ENCODE assay signal across 20 cellular contexts in genomic region chr1:87155648-87156047, GRCh38.
DNase-seq lines count a peak whose midpoint lies in the region; ATAC-seq, FAIRE-seq and TF ChIP-seq lines count a peak whose summit lies in the region.
"Had no signal": no experiment of that assay in that cellular context is flagged by ENCODE, and none has a peak within 500 bp of the region (broad histone marks: within the 10 kb centered on the region; RNA-seq: fewer than 3 reads in every experiment).

No MANE protein-coding gene starts in this region.

- H3K9me2 ChIP-seq in MM.1S (replicated peaks; ENCODE audit: insufficient read depth, low read length), result no peaks in the 10 kb centered on the region

- H3K4me2 ChIP-seq in MM.1S (ENCODE audit: low read depth, low read length), result 0 out of 2 replicates have a peak overlapping the region, but pooled peaks have one; percentile 18
- H3K4me2 ChIP-seq in GM12878 (ENCODE audit: control insufficient read depth, insufficient read depth), result no peak overlapping the region
- H3K4me2 ChIP-seq: A549 had no signal

- H3K9ac ChIP-seq in MM.1S (ENCODE audit: low read length) (no peak overlapping the region), GM12878 (ENCODE audit: control insufficient read depth, insufficient read depth, low read length) (no peak overlapping the region)
- H3K9ac ChIP-seq: GM23248 had no signal

- CTCF ChIA-PET in GM12878 (lab: Yijun Ruan, JAX), result interaction anchor here (0.7 kb wide), 1 partner anchor 24 kb away, joined by 3 read pairs; no protein-coding TSS in a partner anchor

- H3K9me3 Mint-ChIP-seq in nephron progenitor cell, result no peaks in the 10 kb centered on the region

- TF ChIP-seq CTCF in BE2C (IDR thresholded peaks at IDR 0.05; ENCODE audit: low read depth, low read length), result no peak
- no peak for TF ChIP-seq CTCF in MM.1S (IDR thresholded peaks at IDR 0.05; ENCODE audit: low read length)
- no peak for TF ChIP-seq CTCF in GM12878 (IDR thresholded peaks at IDR 0.05 in 2 of 3, conservative IDR thresholded peaks at IDR 0.05 in 1 of 3; ENCODE audit: control insufficient read depth in 2 of 3, extremely low read depth in 1 of 3, insufficient read depth in 1 of 3, low read depth in 3 of 3, low read length in 3 of 3)
- TF ChIP-seq CTCF in nephron progenitor cell (IDR thresholded peaks at IDR 0.05), result no peak

- H3K4me1 ChIP-seq in BE2C, result peaks cover 6% of the 10 kb centered on the region; the same call in 1 of the 2 replicates
- peaks cover 26% of the 10 kb centered on the region for H3K4me1 ChIP-seq in MM.1S (ENCODE audit: low read length)
- peaks cover 17% of the 10 kb centered on the region for H3K4me1 ChIP-seq in GM12878 (ENCODE audit: control insufficient read depth, insufficient read depth, low read length)
- H3K4me1 ChIP-seq: A549 had no signal

- H4K20me1 ChIP-seq in MM.1S (ENCODE audit: insufficient read depth, low read length) (no peaks in the 10 kb centered on the region), GM12878 (ENCODE audit: control insufficient read depth, insufficient read depth) (no peaks in the 10 kb centered on the region)

- no peak overlapping the region for H3K4me3 Mint-ChIP-seq in nephron progenitor cell
- H3K4me3 Mint-ChIP-seq: CD4-positive, CD25-positive, alpha-beta regulatory T cell had no signal

- H3K27ac Mint-ChIP-seq in nephron progenitor cell, result peak overlapping the region; percentile 53

- 67% methylated on average over 9 of the region's 9 CpGs for WGBS in GM12878 (ENCODE audit: insufficient coverage, insufficient replicate concordance, low lambda C conversion rate, missing lambda C conversion rate)

- TF ChIP-seq RAD21 in GM12878 (IDR thresholded peaks at IDR 0.05; ENCODE audit: insufficient read depth, low read depth, low read length), result no peak

- in situ Hi-C loops in GM12878 (cut with MboI), result no loop called here

- H3K27me3 ChIP-seq in BE2C (no peaks in the 10 kb centered on the region), MM.1S (replicated peaks; ENCODE audit: insufficient read depth, low read length) (no peaks in the 10 kb centered on the region), GM12878 (replicated peaks in 1 of 2; ENCODE audit: control insufficient read depth in 2 of 2, insufficient read depth in 2 of 2, low read length in 1 of 2) (no peaks in the 10 kb centered on the region)

- DNase-seq in BE2C (peak; percentile 30), MM.1S (no peak), GM12878 (ENCODE audit: low read depth, low spot score) (no peak), nephron progenitor cell (no peak), cerebellum (ENCODE audit: low spot score) (no peak)
- DNase-seq: Calu3; CD4-positive, CD25-positive, alpha-beta regulatory T cell; GM23248; KG1; NCI-H1092 treated with DMSO at 0.1 percent for 48 hours; NCI-H1694; NCI-H446; NCI-H774; SHP77 treated with DMSO at 0.1 percent for 48 hours had no signal

- H3F3A ChIP-seq in MM.1S (ENCODE audit: insufficient read depth, low read length), result peaks cover 18% of the 10 kb centered on the region

- H3K36me3 ChIP-seq in BE2C (no peaks in the 10 kb centered on the region), MM.1S (replicated peaks; ENCODE audit: insufficient read depth, low read length) (no peaks in the 10 kb centered on the region), GM12878 (ENCODE audit: control insufficient read depth in 2 of 2, insufficient read depth in 2 of 2, low read length in 1 of 2) (no peaks in the 10 kb centered on the region)

- ATAC-seq in GM12878 (no peak), HG02571 (IDR thresholded peaks at IDR 0.05; ENCODE audit: unreplicated experiment) (no peak), HG03354 (IDR thresholded peaks at IDR 0.05; ENCODE audit: poor library complexity, severe bottlenecking, unreplicated experiment) (no peak)
- ATAC-seq: A549, Panc1 had no signal

- H2AFZ ChIP-seq in MM.1S (ENCODE audit: low read length) (no peak overlapping the region), GM12878 (ENCODE audit: control insufficient read depth, low read depth, low read length) (no peak overlapping the region)
- H2AFZ ChIP-seq: GM23248 had no signal

- intact Hi-C loops in GM12878 (cut with micrococcal nuclease; ENCODE audit: unreplicated experiment), result loop anchor here (10.0 kb wide), 2 partner anchors 289 to 439 kb away; no protein-coding TSS in a partner anchor

- H3K4me1 Mint-ChIP-seq in nephron progenitor cell, result peaks cover 59% of the 10 kb centered on the region

- H3K36me3 Mint-ChIP-seq in nephron progenitor cell (ENCODE audit: low read depth), result no peaks in the 10 kb centered on the region

- H3K27ac ChIP-seq in MM.1S (ENCODE audit: low read length), result no peak overlapping the region; the same call in 1 of the 2 replicates
- H3K27ac ChIP-seq in GM12878 (ENCODE audit: control insufficient read depth, insufficient read depth), result no peak overlapping the region
- H3K27ac ChIP-seq: A549, GM23248 had no signal

- POLR2A ChIA-PET in GM12878 (lab: Charles Lee), result no interaction called here

- H3K27me3 Mint-ChIP-seq in nephron progenitor cell (ENCODE audit: low read depth, poor library complexity), result no peaks in the 10 kb centered on the region

- no peak for FAIRE-seq in GM12878 (lab: Jason Lieb, UNC)
- FAIRE-seq: A549, GM12892, HTR-8/SVneo had no signal

- no peaks in the 10 kb centered on the region for H3K9me3 ChIP-seq in BE2C
- no peaks in the 10 kb centered on the region for H3K9me3 ChIP-seq in MM.1S (replicated peaks; ENCODE audit: insufficient read depth, low read length)
- H3K9me3 ChIP-seq in GM12878 (replicated peaks; ENCODE audit: control insufficient read depth, insufficient read depth, low read length), result no peaks in the 10 kb centered on the region
- H3K9me3 ChIP-seq: A549 had no signal

- BruUV-seq in GM12878 (replicated peaks; lab: Mats Ljungman, UMichigan), result no TSS peak

- no peak for TF ChIP-seq EP300 in GM12878 (IDR thresholded peaks at IDR 0.05; ENCODE audit: borderline replicate concordance in 1 of 2, control insufficient read depth in 1 of 2, low read depth in 2 of 2, low read length in 2 of 2)

- TF ChIP-seq POLR2A in GM12878 (IDR thresholded peaks at IDR 0.05; ENCODE audit: low read depth, low read length), result no peak

- H3K4me3 ChIP-seq in BE2C (ENCODE audit: low read depth, low read length), result peak overlapping the region; percentile 19; the same call in 1 of the 2 replicates
- H3K4me3 ChIP-seq in MM.1S (ENCODE audit: low read length), result no peak overlapping the region
- no peak overlapping the region for H3K4me3 ChIP-seq in GM12878
- H3K4me3 ChIP-seq: A549, GM23248 had no signal

- RAD21 ChIA-PET in GM12878 (lab: Charles Lee; ENCODE audit: unreplicated experiment), result interaction anchor here (1.3 kb wide), 1 partner anchor 176 kb away, joined by 3 read pairs; no protein-coding TSS in a partner anchor

- H3K79me2 ChIP-seq in MM.1S (ENCODE audit: low read length) (no peaks in the 10 kb centered on the region), GM12878 (ENCODE audit: control insufficient read depth, insufficient read depth, low read length) (no peaks in the 10 kb centered on the region)

- SMC1A ChIA-PET in GM12878 (lab: Charles Lee; ENCODE audit: uncharacterized antibody, unreplicated experiment), result interaction anchor here (2.1 kb wide), 1 partner anchor 48 kb away, joined by 7 read pairs; no protein-coding TSS in a partner anchor

TF ChIP-seq in GM12878, 131 proteins besides CTCF, POLR2A, EP300 and RAD21:
- TF ChIP-seq STAT3 (IDR thresholded peaks at IDR 0.05; ENCODE audit: low read depth, low read length) (no peak), IKZF1 (conservative IDR thresholded peaks at IDR 0.05) (0 out of 2 replicates have a peak, but pooled peaks have one; percentile 4), PRDM15 (CRISPR knock-in tag; IDR thresholded peaks at IDR 0.05) (no peak)
